8 cellular contexts compared by ENCODE assay signal in genomic region chr6:158536084-158536890, GRCh38. TPM values are rescaled to one million over a fixed set of nuclear protein-coding genes. Genes with fewer than 3 reads are reported as not detected.
A peak's percentile ranks its signal among the peaks of the same experiment; 100 is the strongest.
DNase-seq lines count a peak whose midpoint lies in the region; ATAC-seq, FAIRE-seq and TF ChIP-seq lines count a peak whose summit lies in the region.

No MANE protein-coding gene starts in this region.

- H3K36me3 Mint-ChIP-seq in chondrocyte (ENCODE audit: low read depth), result peaks cover 3% of the 10 kb centered on the region

- H3K27ac Mint-ChIP-seq in chondrocyte (ENCODE audit: unreplicated experiment), result no peak overlapping the region

- H3K27me3 Mint-ChIP-seq in chondrocyte (ENCODE audit: low read depth), result peaks cover 3% of the 10 kb centered on the region

- no peak for TF ChIP-seq CTCF in chondrocyte (IDR thresholded peaks at IDR 0.05)

- peak; percentile 69 for DNase-seq in NCI-H2171 (lab: John Stamatoyannopoulos, UW)
- DNase-seq in activated CD4-positive, alpha-beta T cell treated with anti-CD3 and anti-CD28 coated beads for 24 hours (ENCODE audit: low read depth in 2 of 2), result peak; percentile 50 to 54
- DNase-seq in chondrocyte (ENCODE audit: low spot score), result no peak
- DNase-seq in kidney glomerular epithelial cell (lab: John Stamatoyannopoulos, UW), result peak; percentile 32
- DNase-seq in stimulated activated CD4-positive, alpha-beta T cell treated with anti-CD3 and anti-CD28 coated beads, Interleukin-15, amount 100 ng/mL, for 48 hours (ENCODE audit: low read depth in 2 of 2), result peak; percentile 33 to 53
- no peak for DNase-seq in RCC 7860 (ENCODE audit: low spot score)

- ATAC-seq in GM19351 (IDR thresholded peaks at IDR 0.05; ENCODE audit: unreplicated experiment), result peak; percentile 53
- no peak for ATAC-seq in HG03025 (IDR thresholded peaks at IDR 0.05; ENCODE audit: low FRiP score, unreplicated experiment)

- FAIRE-seq in RCC 7860 (lab: Jason Lieb, UNC), result no peak

- H3K4me1 Mint-ChIP-seq in chondrocyte (ENCODE audit: low read depth), result peaks cover 12% of the 10 kb centered on the region

- H3K9me3 Mint-ChIP-seq in chondrocyte (ENCODE audit: low read depth), result peaks cover 9% of the 10 kb centered on the region

- peak overlapping the region; percentile 72 for H3K4me3 Mint-ChIP-seq in chondrocyte (ENCODE audit: unreplicated experiment)

RNA-seq across cellular contexts. Expression of gene TMEM181, which starts 23.6 kb away (rescaled TPM):
- total RNA-seq in chondrocyte, result 39.0 to 42.2 TPM (median 41.6 TPM) in 3 replicates

Comparison
In these comparisons a context has a peak if more than half of its experiments do, and no peak if none do; other contexts are left out.
1. DNase-seq: peak in NCI-H2171 (single experiment), activated CD4-positive, alpha-beta T cell treated with anti-CD3 and anti-CD28 coated beads for 24 hours (2 of 2), kidney glomerular epithelial cell (single experiment) and stimulated activated CD4-positive, alpha-beta T cell treated with anti-CD3 and anti-CD28 coated beads, Interleukin-15, amount 100 ng/mL, for 48 hours (2 of 2); none in chondrocyte (single experiment) and RCC 7860 (single experiment).